24 cellular contexts compared by ENCODE assay signal in the genomic region with DNA sequence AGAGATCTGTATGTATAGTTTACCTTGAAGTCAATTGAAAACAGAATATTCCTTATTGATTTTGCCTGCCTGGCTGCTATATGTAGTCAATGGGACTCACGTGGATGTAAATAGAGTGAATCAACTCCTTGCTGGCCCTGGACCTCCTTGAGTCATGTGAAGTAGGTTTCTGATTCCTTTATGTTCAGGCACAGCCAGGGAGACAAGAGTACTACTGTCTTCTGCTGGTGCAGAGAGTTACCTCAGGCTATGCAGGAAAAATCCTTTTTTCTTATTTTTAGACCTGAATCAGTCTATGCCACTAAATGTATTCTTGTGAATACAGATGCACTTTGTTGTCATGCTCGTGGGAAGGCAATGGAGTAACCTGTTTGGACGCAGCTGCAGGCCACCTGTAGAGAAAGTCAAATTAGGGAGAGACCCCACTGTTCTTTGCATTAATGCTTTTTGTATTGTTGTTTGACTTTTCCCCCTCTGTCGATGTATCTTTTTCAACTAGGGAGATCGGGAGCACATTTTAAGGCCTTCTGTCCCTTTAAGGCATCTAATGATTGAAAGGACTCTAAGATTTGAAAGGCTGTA.
DNase-seq lines count a peak whose midpoint lies in the region; ATAC-seq, FAIRE-seq and TF ChIP-seq lines count a peak whose summit lies in the region.
"Had no signal": no experiment of that assay in that cellular context is flagged by ENCODE, and none has a peak within 500 bp of the region (broad histone marks: within the 10 kb centered on the region; RNA-seq: fewer than 3 reads in every experiment).

No MANE protein-coding gene starts in this region.

- H3K4me2 ChIP-seq in GM23338 (peak overlapping the region; percentile 24), neural progenitor cell (peak overlapping the region; percentile 69)

- 24 to 38% methylated on average over 3 to 5 of the region's 5 CpGs for WGBS in endodermal cell (ENCODE audit: insufficient coverage in 1 of 2, insufficient read length in 1 of 2), 2 experiments
- WGBS in small intestine, 3 donors, result 51 to 70% (median 65%) methylated on average over 5 of the region's 5 CpGs

- H3K27me3 Mint-ChIP-seq in GM23338 (ENCODE audit: insufficient read depth, low read depth, poor library complexity), result no peaks in the 10 kb centered on the region
- H3K27me3 Mint-ChIP-seq in endodermal cell (ENCODE audit: insufficient read depth), result peaks cover 1% of the 10 kb centered on the region
- H3K27me3 Mint-ChIP-seq in neural progenitor cell (ENCODE audit: insufficient read depth, low read depth), result peaks cover 5% of the 10 kb centered on the region
- H3K27me3 Mint-ChIP-seq: CD4-positive, CD25-positive, alpha-beta regulatory T cell; stimulated activated memory B cell treated with anti-CD40 and anti-IgM and Interleukin-4, amounts not matched to agents 10 μg/mL and 1 μg/mL and 100 μg/mL, for 72 hours; T-cell had no signal

- H4K20me1 ChIP-seq in GM23338 (replicated peaks; ENCODE audit: insufficient read depth), result no peaks in the 10 kb centered on the region
- no peaks in the 10 kb centered on the region for H4K20me1 ChIP-seq in neural progenitor cell (ENCODE audit: low read depth)

- H2AFZ ChIP-seq in GM23338, result no peak overlapping the region
- H2AFZ ChIP-seq in neural progenitor cell (replicated peaks), result no peak overlapping the region
- H2AFZ ChIP-seq: GM23248 had no signal

- no peaks in the 10 kb centered on the region for H3K9me2 ChIP-seq in GM23338 (ENCODE audit: insufficient read depth)

- H3K79me2 ChIP-seq in GM23338 (replicated peaks; ENCODE audit: insufficient read depth) (no peaks in the 10 kb centered on the region), neural progenitor cell (ENCODE audit: low read depth) (no peaks in the 10 kb centered on the region)

- no peaks in the 10 kb centered on the region for H3F3A ChIP-seq in GM23338 (replicated peaks; ENCODE audit: low read depth)
- peaks cover 43% of the 10 kb centered on the region for H3F3A ChIP-seq in neural progenitor cell (ENCODE audit: low read depth)

- H3K9ac ChIP-seq in endodermal cell (ENCODE audit: extremely low read depth, low read length, poor library complexity, severe bottlenecking) (no peak overlapping the region), neural progenitor cell (no peak overlapping the region)
- H3K9ac ChIP-seq: GM23248 had no signal

- ATAC-seq in GM23338, result peak; percentile 44
- ATAC-seq: activated T-cell treated with anti-CD3 and anti-CD28 coated beads, Interleukin-2, amount 50 U/mL, for 4 hours; heart left ventricle; left ventricle myocardium superior; mucosa of descending colon; stimulated activated memory B cell treated with anti-CD40 and anti-IgM and Interleukin-4, amounts not matched to agents 10 μg/mL and 1 μg/mL and 100 μg/mL, for 72 hours; T-cell had no signal

- H3K4me3 ChIP-seq in GM23338 (no peak overlapping the region), endodermal cell (ENCODE audit: low read length) (peak overlapping the region; percentile 5), neural progenitor cell (peak overlapping the region; percentile 31), small intestine (ENCODE audit: low read depth in 1 of 2, low read length in 2 of 2) (no peak overlapping the region)
- H3K4me3 ChIP-seq: GM23248, heart left ventricle, mucosa of descending colon, skin epidermis had no signal

- H3K4me1 Mint-ChIP-seq in GM23338 (peaks cover 45% of the 10 kb centered on the region), endodermal cell (peaks cover 45% of the 10 kb centered on the region), neural progenitor cell (peaks cover 37% of the 10 kb centered on the region)
- H3K4me1 Mint-ChIP-seq: stimulated activated memory B cell treated with anti-CD40 and anti-IgM and Interleukin-4, amounts not matched to agents 10 μg/mL and 1 μg/mL and 100 μg/mL, for 72 hours had no signal

- H3K4me3 Mint-ChIP-seq in GM23338 (no peak overlapping the region), endodermal cell (peak overlapping the region; percentile 19), neural progenitor cell (no peak overlapping the region)
- H3K4me3 Mint-ChIP-seq: activated T-cell treated with anti-CD3 and anti-CD28 coated beads, Interleukin-2, amount 50 U/mL, for 4 hours; CD4-positive, CD25-positive, alpha-beta regulatory T cell; stimulated activated memory B cell treated with anti-CD40 and anti-IgM and Interleukin-4, amounts not matched to agents 10 μg/mL and 1 μg/mL and 100 μg/mL, for 72 hours; T-cell had no signal

- H3K36me3 ChIP-seq in GM23338 (ENCODE audit: insufficient read depth), result no peaks in the 10 kb centered on the region
- no peaks in the 10 kb centered on the region for H3K36me3 ChIP-seq in endodermal cell (ENCODE audit: control insufficient read depth, insufficient read depth, low read length)
- H3K36me3 ChIP-seq in neural progenitor cell, result no peaks in the 10 kb centered on the region
- H3K36me3 ChIP-seq in small intestine (ENCODE audit: control insufficient read depth in 2 of 2, insufficient read depth in 2 of 2, low read length in 2 of 2), result no peaks in the 10 kb centered on the region
- H3K36me3 ChIP-seq: heart left ventricle had no signal

- H3K4me1 ChIP-seq in GM23338 (ENCODE audit: insufficient read depth) (peaks cover 40% of the 10 kb centered on the region), endodermal cell (ENCODE audit: control insufficient read depth, insufficient read depth, low read length) (peaks cover 12% of the 10 kb centered on the region), neural progenitor cell (peaks cover 68% of the 10 kb centered on the region), small intestine (ENCODE audit: control insufficient read depth in 2 of 2, insufficient read depth in 1 of 2, low read depth in 1 of 2, low read length in 1 of 2) (no peaks in the 10 kb centered on the region)

- no peak for TF ChIP-seq CTCF in GM23338 (conservative IDR thresholded peaks at IDR 0.05; ENCODE audit: low read depth in 2 of 2)
- TF ChIP-seq CTCF in endodermal cell (conservative IDR thresholded peaks at IDR 0.05), result no peak
- no peak for TF ChIP-seq CTCF in neural progenitor cell (IDR thresholded peaks at IDR 0.05)

- H3K27ac Mint-ChIP-seq in GM23338 (no peak overlapping the region), endodermal cell (no peak overlapping the region), neural progenitor cell (peak overlapping the region; percentile 64)
- H3K27ac Mint-ChIP-seq: stimulated activated memory B cell treated with anti-CD40 and anti-IgM and Interleukin-4, amounts not matched to agents 10 μg/mL and 1 μg/mL and 100 μg/mL, for 72 hours had no signal

- no peaks in the 10 kb centered on the region for H3K9me3 Mint-ChIP-seq in GM23338
- H3K9me3 Mint-ChIP-seq in endodermal cell, result no peaks in the 10 kb centered on the region
- no peaks in the 10 kb centered on the region for H3K9me3 Mint-ChIP-seq in neural progenitor cell
- H3K9me3 Mint-ChIP-seq: activated T-cell treated with anti-CD3 and anti-CD28 coated beads, Interleukin-2, amount 50 U/mL, for 4 hours; CD4-positive, CD25-positive, alpha-beta regulatory T cell; stimulated activated memory B cell treated with anti-CD40 and anti-IgM and Interleukin-4, amounts not matched to agents 10 μg/mL and 1 μg/mL and 100 μg/mL, for 72 hours; T-cell had no signal

- H3K27ac ChIP-seq in GM23338 (ENCODE audit: low read depth) (no peak overlapping the region), endodermal cell (ENCODE audit: low read depth, low read length) (peak overlapping the region; percentile 79), neural progenitor cell (peak overlapping the region; percentile 95), small intestine (ENCODE audit: low read depth in 1 of 2, low read length in 1 of 2) (no peak overlapping the region)
- H3K27ac ChIP-seq: GM23248 had no signal

- peak; percentile 6 for DNase-seq in GM23338 (ENCODE audit: low spot score)
- peak; percentile 73 for DNase-seq in NCI-H345 (lab: John Stamatoyannopoulos, UW)
- DNase-seq in endodermal cell, result no peak
- peak; percentile 57 for DNase-seq in neural progenitor cell (ENCODE audit: low spot score)
- no peak for DNase-seq in RCC 7860 (ENCODE audit: low spot score)
- no peak for DNase-seq in posterior cingulate gyrus
- no peak for DNase-seq in small intestine
- DNase-seq: activated CD4-positive, alpha-beta T cell treated with anti-CD3 and anti-CD28 coated beads for 1 hour; activated naive CD4-positive, alpha-beta T cell; activated T-cell treated with anti-CD3 and anti-CD28 coated beads, Interleukin-2, amount 50 U/mL, for 4 hours; amygdala; CD4-positive, CD25-positive, alpha-beta regulatory T cell; dermis blood vessel endothelial cell; DND-41; GM23248; heart left ventricle; left ventricle myocardium superior; mucosa of descending colon; NCI-H2171; SHP77 treated with DMSO at 0.1 percent for 48 hours; stimulated activated CD4-positive, alpha-beta T cell treated with anti-CD3 and anti-CD28 coated beads, Interleukin-2, amount 100 ng/mL, for 24 hours; T-cell had no signal

- H3K36me3 Mint-ChIP-seq in GM23338 (ENCODE audit: low read depth) (no peaks in the 10 kb centered on the region), endodermal cell (ENCODE audit: low read depth) (no peaks in the 10 kb centered on the region), neural progenitor cell (no peaks in the 10 kb centered on the region)

- intact Hi-C loops in posterior cingulate gyrus (cut with DNase I), result no loop called here

- FAIRE-seq in RCC 7860 (lab: Jason Lieb, UNC) (no peak), small intestine (lab: Jason Lieb, UNC) (no peak)

- H3K9me3 ChIP-seq in endodermal cell (ENCODE audit: control insufficient read depth, low read length), result no peaks in the 10 kb centered on the region
- H3K9me3 ChIP-seq in neural progenitor cell (ENCODE audit: low read depth), result no peaks in the 10 kb centered on the region
- no peaks in the 10 kb centered on the region for H3K9me3 ChIP-seq in small intestine (ENCODE audit: control insufficient read depth, low read depth)
- H3K9me3 ChIP-seq: heart left ventricle, mucosa of descending colon had no signal

- H3K27me3 ChIP-seq in GM23338 (ENCODE audit: insufficient read depth) (no peaks in the 10 kb centered on the region), endodermal cell (ENCODE audit: control insufficient read depth, insufficient read depth, low read length, poor library complexity, severe bottlenecking) (no peaks in the 10 kb centered on the region), neural progenitor cell (no peaks in the 10 kb centered on the region), small intestine (ENCODE audit: control insufficient read depth in 2 of 2, insufficient read depth in 2 of 2, low read length in 2 of 2) (no peaks in the 10 kb centered on the region)
- H3K27me3 ChIP-seq: heart left ventricle had no signal

TF ChIP-seq in GM23338, 12 proteins besides CTCF, POLR2A, EP300 and RAD21 (continues in another document):
- TF ChIP-seq EZH2phosphoT487 (IDR thresholded peaks at IDR 0.05; ENCODE audit: unreplicated experiment) (no peak), STAT1 (IDR thresholded peaks at IDR 0.05; ENCODE audit: unreplicated experiment) (no peak), ZNF114 (CRISPR knock-in tag; IDR thresholded peaks at IDR 0.05) (no peak), ZNF331 (CRISPR knock-in tag; IDR thresholded peaks at IDR 0.05; ENCODE audit: low read depth) (no peak), JUNB (IDR thresholded peaks at IDR 0.05; ENCODE audit: unreplicated experiment) (no peak), EZH2 (IDR thresholded peaks at IDR 0.05; ENCODE audit: low read depth, unreplicated experiment) (no peak), POLR2AphosphoS5 (IDR thresholded peaks at IDR 0.05; ENCODE audit: low read depth) (no peak)

Comparison
In these comparisons a context has a peak if more than half of its experiments do, and no peak if none do; other contexts are left out.
1. DNase-seq: peak in GM23338 (single experiment), NCI-H345 (single experiment) and neural progenitor cell (single experiment); none in endodermal cell (single experiment), RCC 7860 (single experiment), posterior cingulate gyrus (0 of 10) and small intestine (single experiment).
2. H3K27ac ChIP-seq: peak in endodermal cell (single experiment) and neural progenitor cell (single experiment); none in GM23338 (single experiment) and small intestine (0 of 2).
3. H3K4me3 ChIP-seq: peak in endodermal cell (single experiment) and neural progenitor cell (single experiment); none in GM23338 (single experiment) and small intestine (0 of 2).